ENCODE assay signal across 12 cellular contexts in the genomic region with DNA sequence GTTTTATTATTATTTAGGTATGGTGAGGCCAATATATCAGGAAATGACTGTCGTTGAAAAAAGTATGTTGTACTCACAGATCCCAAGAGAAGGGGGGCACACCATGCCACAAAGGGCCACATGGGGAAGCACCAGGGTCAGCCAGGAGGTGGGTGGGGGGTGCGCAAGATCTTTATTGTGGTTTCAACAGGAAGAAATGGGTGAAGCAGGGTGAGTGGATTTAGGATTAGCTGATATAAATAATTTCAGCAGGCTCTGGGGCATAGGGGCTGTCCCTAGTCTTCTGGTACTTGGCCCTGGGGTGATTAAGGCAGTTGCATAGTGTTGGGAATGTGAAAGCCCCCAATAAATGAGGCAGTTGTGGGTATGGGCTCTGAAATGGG. TPM values are rescaled to one million over a fixed set of nuclear protein-coding genes. Genes with fewer than 3 reads are reported as not detected.
DNase-seq lines count a peak whose midpoint lies in the region; ATAC-seq and TF ChIP-seq lines count a peak whose summit lies in the region.
"Had no signal": no experiment of that assay in that cellular context is flagged by ENCODE, and none has a peak within 500 bp of the region (broad histone marks: within the 10 kb centered on the region; RNA-seq: fewer than 3 reads in every experiment).

No MANE protein-coding gene starts in this region.

- DNase-seq in right cardiac atrium (no peak), left cardiac atrium (no peak), transverse colon (no peak), WTC11 (ENCODE audit: low spot score) (no peak), esophagus squamous epithelium (lab: John Stamatoyannopoulos, UW) (no peak)
- no peak for DNase-seq in activated CD8-positive, alpha-beta T cell treated with anti-CD3 and anti-CD28 coated beads, Interleukin-2, amount 10 ng/mL, durations not matched to agents 7 days and 5 days
- DNase-seq: CD4-positive, alpha-beta memory T cell; colonic mucosa; NCI-H510A treated with DMSO at 0.1 percent for 48 hours; tibial artery had no signal

- H3K4me1 ChIP-seq in right cardiac atrium (ENCODE audit: control insufficient read depth, insufficient read depth, low read length) = peaks cover 10% of the 10 kb centered on the region
- H3K4me1 ChIP-seq in transverse colon = peaks cover 0 to 4% (median 0%) of the 10 kb centered on the region in 4 donors
- H3K4me1 ChIP-seq in esophagus squamous epithelium = peaks cover 0 to 22% (median 5%) of the 10 kb centered on the region in 3 donors
- H3K4me1 ChIP-seq: colonic mucosa had no signal

- in situ Hi-C loops in transverse colon (cut with MboI; ENCODE audit: low pct_ligation_motif_present in 1 of 4, low pct_unique_long_range_greater_than_20kb in 1 of 4, low sequenced_read_pairs in 3 of 4) = no loop called here

- TF ChIP-seq EP300 in transverse colon (IDR thresholded peaks at IDR 0.05; ENCODE audit: low read depth) = no peak

- WGBS in right cardiac atrium = 77% methylated on average over 2 of the region's 2 CpGs
- 44 to 59% methylated on average over 1 to 2 of the region's 2 CpGs for WGBS in transverse colon (ENCODE audit: low coverage in 1 of 2), 2 donors
- 76 to 81% methylated on average over 2 of the region's 2 CpGs for WGBS in esophagus squamous epithelium, 2 donors

- no peaks in the 10 kb centered on the region for H3K9me3 Mint-ChIP-seq in activated CD8-positive, alpha-beta T cell treated with anti-CD3 and anti-CD28 coated beads, Interleukin-2, amount 10 ng/mL, durations not matched to agents 7 days and 5 days (ENCODE audit: insufficient read depth)
- H3K9me3 Mint-ChIP-seq in stimulated activated naive CD8-positive, alpha-beta T cell treated with anti-CD3 and anti-CD28 coated beads, Interleukin-15, Interleukin-2, amounts not matched to agents 100 ng/mL and 50 ng/mL, for 24 hours = peaks cover 4% of the 10 kb centered on the region
- H3K9me3 Mint-ChIP-seq in WTC11 = no peaks in the 10 kb centered on the region

- intact Hi-C loops in right cardiac atrium (cut with DNase I) = no loop called here
- intact Hi-C loops in left cardiac atrium (cut with DNase I) = no loop called here
- intact Hi-C loops in transverse colon (cut with DNase I; ENCODE audit: low total_unique reads) = no loop called here
- intact Hi-C loops in esophagus squamous epithelium (cut with DNase I) = no loop called here

- no peak overlapping the region for H3K4me3 Mint-ChIP-seq in activated CD8-positive, alpha-beta T cell treated with anti-CD3 and anti-CD28 coated beads, Interleukin-2, amount 10 ng/mL, durations not matched to agents 7 days and 5 days
- peak overlapping the region; percentile 14 for H3K4me3 Mint-ChIP-seq in stimulated activated naive CD8-positive, alpha-beta T cell treated with anti-CD3 and anti-CD28 coated beads, Interleukin-15, Interleukin-2, amounts not matched to agents 100 ng/mL and 50 ng/mL, for 24 hours
- no peak overlapping the region for H3K4me3 Mint-ChIP-seq in WTC11

- H3K36me3 Mint-ChIP-seq in activated CD8-positive, alpha-beta T cell treated with anti-CD3 and anti-CD28 coated beads, Interleukin-2, amount 10 ng/mL, durations not matched to agents 7 days and 5 days (ENCODE audit: low read depth) = peaks cover 2% of the 10 kb centered on the region
- H3K36me3 Mint-ChIP-seq in stimulated activated naive CD8-positive, alpha-beta T cell treated with anti-CD3 and anti-CD28 coated beads, Interleukin-15, Interleukin-2, amounts not matched to agents 100 ng/mL and 50 ng/mL, for 24 hours (ENCODE audit: low read depth) = no peaks in the 10 kb centered on the region
- H3K36me3 Mint-ChIP-seq in WTC11 = no peaks in the 10 kb centered on the region

- H3K36me3 ChIP-seq in transverse colon (no peaks in the 10 kb centered on the region), esophagus squamous epithelium (no peaks in the 10 kb centered on the region)
- H3K36me3 ChIP-seq: colonic mucosa had no signal

- H3K4me3 ChIP-seq in right cardiac atrium (ENCODE audit: low read length) (no peak overlapping the region), transverse colon (no peak overlapping the region), esophagus squamous epithelium (no peak overlapping the region)
- H3K4me3 ChIP-seq: colonic mucosa, tibial artery had no signal

- H3K27ac ChIP-seq in right cardiac atrium (ENCODE audit: low read length) (peak overlapping the region; percentile 61), transverse colon (no peak overlapping the region), esophagus squamous epithelium (no peak overlapping the region)
- H3K27ac ChIP-seq: colonic mucosa, tibial artery had no signal

- H3K27me3 ChIP-seq in right cardiac atrium (ENCODE audit: control insufficient read depth, insufficient read depth) = no peaks in the 10 kb centered on the region
- H3K27me3 ChIP-seq in transverse colon = no peaks in the 10 kb centered on the region
- no peaks in the 10 kb centered on the region for H3K27me3 ChIP-seq in esophagus squamous epithelium
- H3K27me3 ChIP-seq: colonic mucosa, tibial artery had no signal

- no peak for TF ChIP-seq POLR2A in transverse colon (IDR thresholded peaks at IDR 0.05)
- no peak for TF ChIP-seq POLR2A in esophagus squamous epithelium (IDR thresholded peaks at IDR 0.05)

- TF ChIP-seq CTCF in transverse colon (IDR thresholded peaks at IDR 0.05) (no peak), WTC11 (IDR thresholded peaks at IDR 0.05) (no peak), esophagus squamous epithelium (IDR thresholded peaks at IDR 0.05) (no peak)

- ATAC-seq in right cardiac atrium = no peak
- no peak for ATAC-seq in left cardiac atrium
- peak; percentile 37 for ATAC-seq in HG02678 (IDR thresholded peaks at IDR 0.05; ENCODE audit: unreplicated experiment)
- no peak for ATAC-seq in activated CD8-positive, alpha-beta T cell treated with anti-CD3 and anti-CD28 coated beads, Interleukin-2, amount 10 ng/mL, durations not matched to agents 7 days and 5 days
- no peak; the same call in 1 of the 2 replicates for ATAC-seq in WTC11

- POLR2A ChIA-PET in activated CD8-positive, alpha-beta T cell treated with anti-CD3 and anti-CD28 coated beads, Interleukin-2, amount 10 ng/mL, durations not matched to agents 7 days and 5 days (lab: Charles Lee) = interaction anchor here (1.4 kb wide), 1 partner anchor 9 kb away, joined by 3 read pairs; the partner anchor contains the start of gene PDCD1LG2
- POLR2A ChIA-PET in WTC11 (lab: Charles Lee) = no interaction called here

- peak overlapping the region; percentile 47 for H3K27ac Mint-ChIP-seq in activated CD8-positive, alpha-beta T cell treated with anti-CD3 and anti-CD28 coated beads, Interleukin-2, amount 10 ng/mL, durations not matched to agents 7 days and 5 days
- H3K27ac Mint-ChIP-seq in stimulated activated naive CD8-positive, alpha-beta T cell treated with anti-CD3 and anti-CD28 coated beads, Interleukin-15, Interleukin-2, amounts not matched to agents 100 ng/mL and 50 ng/mL, for 24 hours = peak overlapping the region; percentile 57
- H3K27ac Mint-ChIP-seq in WTC11 = no peak overlapping the region; the same call in 1 of the 2 replicates

- H3K9me3 ChIP-seq in right cardiac atrium (ENCODE audit: control insufficient read depth, low read length) (no peaks in the 10 kb centered on the region), transverse colon (no peaks in the 10 kb centered on the region), esophagus squamous epithelium (no peaks in the 10 kb centered on the region)
- H3K9me3 ChIP-seq: colonic mucosa, tibial artery had no signal

- no peaks in the 10 kb centered on the region for H3K27me3 Mint-ChIP-seq in activated CD8-positive, alpha-beta T cell treated with anti-CD3 and anti-CD28 coated beads, Interleukin-2, amount 10 ng/mL, durations not matched to agents 7 days and 5 days (ENCODE audit: low read depth)
- peaks cover 4% of the 10 kb centered on the region for H3K27me3 Mint-ChIP-seq in stimulated activated naive CD8-positive, alpha-beta T cell treated with anti-CD3 and anti-CD28 coated beads, Interleukin-15, Interleukin-2, amounts not matched to agents 100 ng/mL and 50 ng/mL, for 24 hours
- no peaks in the 10 kb centered on the region; the same call in 1 of the 2 replicates for H3K27me3 Mint-ChIP-seq in WTC11 (ENCODE audit: low read depth)
- H3K27me3 Mint-ChIP-seq: CD4-positive, alpha-beta memory T cell had no signal

- CTCF ChIA-PET in activated CD8-positive, alpha-beta T cell treated with anti-CD3 and anti-CD28 coated beads, Interleukin-2, amount 10 ng/mL, durations not matched to agents 7 days and 5 days (lab: Charles Lee) = interaction anchor here (0.6 to 1.4 kb wide), 2 partner anchors 32 to 69 kb away, joined by 3 to 4 read pairs; partner anchors contain the start of gene CD274
- CTCF ChIA-PET in WTC11 (lab: Charles Lee) = no interaction called here

- peaks cover 14% of the 10 kb centered on the region for H3K4me1 Mint-ChIP-seq in activated CD8-positive, alpha-beta T cell treated with anti-CD3 and anti-CD28 coated beads, Interleukin-2, amount 10 ng/mL, durations not matched to agents 7 days and 5 days (ENCODE audit: low read depth)
- H3K4me1 Mint-ChIP-seq in stimulated activated naive CD8-positive, alpha-beta T cell treated with anti-CD3 and anti-CD28 coated beads, Interleukin-15, Interleukin-2, amounts not matched to agents 100 ng/mL and 50 ng/mL, for 24 hours (ENCODE audit: low read depth) = peaks cover 33% of the 10 kb centered on the region
- H3K4me1 Mint-ChIP-seq in WTC11 = peaks cover 29% of the 10 kb centered on the region

TF ChIP-seq in WTC11, 78 proteins besides CTCF, POLR2A, EP300 and RAD21:
- TF ChIP-seq ZMAT4 (CRISPR knock-in tag; IDR thresholded peaks at IDR 0.05) = no peak
- no peak for TF ChIP-seq ZNF396 (CRISPR knock-in tag; IDR thresholded peaks at IDR 0.05; ENCODE audit: borderline replicate concordance)

RNA-seq across cellular contexts. Expression of gene PDCD1LG2, which starts 8.6 kb away (rescaled TPM):
- total RNA-seq in right cardiac atrium (1 to 10 TPM; 2.3 to 3.3 (median 2.5) TPM), left cardiac atrium (1 to 10 TPM; 3.3 to 3.6 TPM), transverse colon (under 1 TPM in 2 of 4 donors, not detected in 2; 0.27 to 0.64 TPM), WTC11 (2021) (not detected in 3 replicates), esophagus squamous epithelium (1 to 10 TPM in 1 of 4 donors, under 1 TPM in 3; 0.23 to 3.6 (median 0.31) TPM)
- polyA plus RNA-seq in right cardiac atrium = 1.8 TPM
- under 1 TPM; 0.55 TPM for total RNA-seq in activated CD8-positive, alpha-beta T cell treated with anti-CD3 and anti-CD28 coated beads, Interleukin-2, amount 10 ng/mL, durations not matched to agents 7 days and 5 days
